ENCODE assay signal across 1 cellular context in genomic region chr9:73133042-73133651, GRCh38.
TF ChIP-seq lines count a peak whose summit lies in the region.

No MANE protein-coding gene starts in this region.

TF ChIP-seq in HepG2, 621 proteins besides CTCF, POLR2A, EP300 and RAD21 (continued from another document):
- TF ChIP-seq ZBTB40 (IDR thresholded peaks at IDR 0.05) (no peak), ZBTB40 (CRISPR knock-in tag; IDR thresholded peaks at IDR 0.05) (no peak), ZNF83 (CRISPR knock-in tag; IDR thresholded peaks at IDR 0.05; ENCODE audit: borderline replicate concordance) (no peak), ZNF350 (CRISPR knock-in tag; IDR thresholded peaks at IDR 0.05; ENCODE audit: borderline replicate concordance, low read depth) (no peak), ZNF318 (CRISPR knock-in tag; IDR thresholded peaks at IDR 0.05) (no peak), ZNF225 (CRISPR knock-in tag; IDR thresholded peaks at IDR 0.05) (no peak)
